8 cellular contexts compared by ENCODE assay signal in genomic region chr3:177150970-177151627, GRCh38. TPM values are rescaled to one million over a fixed set of nuclear protein-coding genes. Genes with fewer than 3 reads are reported as not detected.
A peak's percentile ranks its signal among the peaks of the same experiment; 100 is the strongest.
DNase-seq lines count a peak whose midpoint lies in the region; ATAC-seq, FAIRE-seq and TF ChIP-seq lines count a peak whose summit lies in the region.

No MANE protein-coding gene starts in this region.

- no peaks in the 10 kb centered on the region; a peak in 1 of 5 replicates for H3K36me3 ChIP-seq in HepG2 (replicated peaks in 1 of 2; ENCODE audit: control insufficient read depth in 1 of 2, insufficient read depth in 2 of 2, low read length in 2 of 2)

- H3K27ac Mint-ChIP-seq in activated CD4-positive, alpha-beta T cell treated with anti-CD3 and anti-CD28 coated beads, Interleukin-2, amount 10 ng/mL, durations not matched to agents 24 days and 14 days: peak overlapping the region; percentile 66
- H3K27ac Mint-ChIP-seq in activated B cell treated with CpG ODN at 0.5 μM for 24 hours: peak overlapping the region; percentile 74

- H2AFZ ChIP-seq in HepG2 (ENCODE audit: low read length): no peak overlapping the region

- peaks cover 50% of the 10 kb centered on the region for H4K20me1 ChIP-seq in HepG2 (ENCODE audit: insufficient read depth, low read length)

- H3K36me3 Mint-ChIP-seq in activated CD4-positive, alpha-beta T cell treated with anti-CD3 and anti-CD28 coated beads, Interleukin-2, amount 10 ng/mL, durations not matched to agents 24 days and 14 days (ENCODE audit: low read depth): peaks cover 16% of the 10 kb centered on the region
- peaks cover 21% of the 10 kb centered on the region for H3K36me3 Mint-ChIP-seq in activated B cell treated with CpG ODN at 0.5 μM for 24 hours (ENCODE audit: low read depth)

- 84% methylated on average over 7 of the region's 7 CpGs for WGBS in HepG2 (ENCODE audit: low lambda C conversion rate)

- TF ChIP-seq CTCF in activated B cell treated with CpG ODN at 0.5 μM for 24 hours (IDR thresholded peaks at IDR 0.05): no peak
- no peak for TF ChIP-seq CTCF in HepG2 (CRISPR knock-in tag; IDR thresholded peaks at IDR 0.05)

- no TSS peak for BruUV-seq in HepG2 (replicated peaks; lab: Mats Ljungman, UMichigan)

- no peak overlapping the region for H3K9ac ChIP-seq in HepG2 (ENCODE audit: insufficient read depth, low read depth, low read length)

- no peak overlapping the region for H3K4me3 ChIP-seq in Jurkat, Clone E6-1 (ENCODE audit: low read length)
- H3K4me3 ChIP-seq in HepG2 (replicated peaks in 1 of 3; ENCODE audit: insufficient read depth in 1 of 3, low read depth in 2 of 3, low read length in 3 of 3): no peak overlapping the region

- POLR2A ChIA-PET in activated B cell treated with CpG ODN at 0.5 μM for 24 hours (lab: Charles Lee): no interaction called here
- POLR2A ChIA-PET in HepG2 (lab: Yijun Ruan, JAX): interaction anchor here (1.2 kb wide), 1 partner anchor 46 kb away, joined by 3 read pairs; the partner anchor contains the start of gene TBL1XR1

- H3K27me3 Mint-ChIP-seq in activated CD4-positive, alpha-beta T cell treated with anti-CD3 and anti-CD28 coated beads, Interleukin-2, amount 10 ng/mL, durations not matched to agents 24 days and 14 days: no peaks in the 10 kb centered on the region
- H3K27me3 Mint-ChIP-seq in activated B cell treated with CpG ODN at 0.5 μM for 24 hours: no peaks in the 10 kb centered on the region

- no peak for TF ChIP-seq RAD21 in HepG2 (CRISPR knock-in tag; IDR thresholded peaks at IDR 0.05)

- FAIRE-seq in HepG2 (lab: Jason Lieb, UNC): no peak

- H3K27ac ChIP-seq in HepG2 (ENCODE audit: extremely low read length, insufficient read depth, low read length): peak overlapping the region; percentile 57

- peak overlapping the region; percentile 60 for H3K4me2 ChIP-seq in HepG2 (ENCODE audit: low read depth, low read length)

- in situ Hi-C loops in HepG2 (cut with HindIII; ENCODE audit: extremely low pct_ligation_motif_present, low pct_unique_long_range_greater_than_20kb): no loop called here

- CTCF ChIA-PET in activated B cell treated with CpG ODN at 0.5 μM for 24 hours (lab: Charles Lee): interaction anchor here (0.6 kb wide), 1 partner anchor 118 kb away, joined by 3 read pairs; no protein-coding TSS in a partner anchor
- CTCF ChIA-PET in HepG2 (lab: Yijun Ruan, JAX; ENCODE audit: low intra/inter-chr PET ratio, low total read pairs): no interaction called here

- H3K4me1 Mint-ChIP-seq in activated CD4-positive, alpha-beta T cell treated with anti-CD3 and anti-CD28 coated beads, Interleukin-2, amount 10 ng/mL, durations not matched to agents 24 days and 14 days: peaks cover 41% of the 10 kb centered on the region
- peaks cover 77% of the 10 kb centered on the region for H3K4me1 Mint-ChIP-seq in activated B cell treated with CpG ODN at 0.5 μM for 24 hours

- peak; percentile 53 for ATAC-seq in GM21723 (IDR thresholded peaks at IDR 0.05; ENCODE audit: unreplicated experiment)
- peak; percentile 30 for ATAC-seq in activated B cell treated with CpG ODN at 0.5 μM for 24 hours (ENCODE audit: low read depth)
- peak; percentile 40 for ATAC-seq in HepG2

- TF ChIP-seq POLR2A in HepG2 (IDR thresholded peaks at IDR 0.05; ENCODE audit: insufficient read depth in 1 of 2, low read depth in 2 of 2, low read length in 2 of 2): no peak

- H3K27me3 ChIP-seq in HepG2 (ENCODE audit: control insufficient read depth in 1 of 2, insufficient read depth in 2 of 2, low read length in 2 of 2): no peaks in the 10 kb centered on the region

- no peaks in the 10 kb centered on the region for H3K9me3 ChIP-seq in HepG2 (ENCODE audit: low read length)

- peaks cover 97% of the 10 kb centered on the region for H3K79me2 ChIP-seq in HepG2 (ENCODE audit: insufficient read depth, low read length)

- DNase-seq in activated CD4-positive, alpha-beta T cell treated with anti-CD3 and anti-CD28 coated beads, Interleukin-2, amount 10 ng/mL, durations not matched to agents 24 days and 14 days: no peak
- no peak for DNase-seq in activated CD4-positive, alpha-beta T cell treated with anti-CD3 and anti-CD28 coated beads, Interleukin-2, amount 50 U/mL, for 1 hour
- DNase-seq in Jurkat, Clone E6-1 (ENCODE audit: low read depth, low spot score): peak; percentile 33
- DNase-seq in activated B cell treated with CpG ODN at 0.5 μM for 24 hours (no peak), HepG2 (ENCODE audit: low spot score) (peak; percentile 18), NCI-H82 treated with DMSO at 0.1 percent for 48 hours (lab: John Stamatoyannopoulos, UW; ENCODE audit: unreplicated experiment) (no peak)
- no peak for DNase-seq in stimulated activated CD4-positive, alpha-beta T cell treated with anti-CD3 and anti-CD28 coated beads, Interleukin-4, amount 100 ng/mL, for 1 hour

- no peaks in the 10 kb centered on the region for H3K9me3 Mint-ChIP-seq in activated CD4-positive, alpha-beta T cell treated with anti-CD3 and anti-CD28 coated beads, Interleukin-2, amount 10 ng/mL, durations not matched to agents 24 days and 14 days
- no peaks in the 10 kb centered on the region for H3K9me3 Mint-ChIP-seq in activated B cell treated with CpG ODN at 0.5 μM for 24 hours

- intact Hi-C loops in activated CD4-positive, alpha-beta T cell treated with anti-CD3 and anti-CD28 coated beads, Interleukin-2, amount 10 ng/mL, durations not matched to agents 24 days and 14 days (cut with micrococcal nuclease): no loop called here
- intact Hi-C loops in activated B cell treated with CpG ODN at 0.5 μM for 24 hours (cut with micrococcal nuclease): loop anchor here (2.0 kb wide), 2 partner anchors 14 to 16 kb away; no protein-coding TSS in a partner anchor
- intact Hi-C loops in HepG2 (cut with micrococcal nuclease; ENCODE audit: unreplicated experiment): loop anchor here (5.0 kb wide), 1 partner anchor 46 kb away; the partner anchor contains the start of gene TBL1XR1

- peaks cover 44% of the 10 kb centered on the region for H3K4me1 ChIP-seq in HepG2 (ENCODE audit: insufficient read depth, low read length)

- TF ChIP-seq EP300 in HepG2 (IDR thresholded peaks at IDR 0.05; ENCODE audit: low read depth in 2 of 2, low read length in 2 of 2) (no peak), HepG2 (CRISPR knock-in tag; IDR thresholded peaks at IDR 0.05; ENCODE audit: borderline replicate concordance) (no peak)

- H3K4me3 Mint-ChIP-seq in activated CD4-positive, alpha-beta T cell treated with anti-CD3 and anti-CD28 coated beads, Interleukin-2, amount 10 ng/mL, durations not matched to agents 24 days and 14 days: peak overlapping the region; percentile 45
- peak overlapping the region; percentile 11 for H3K4me3 Mint-ChIP-seq in activated B cell treated with CpG ODN at 0.5 μM for 24 hours

TF ChIP-seq in HepG2, 621 proteins besides CTCF, POLR2A, EP300 and RAD21:
- TF ChIP-seq ZNF781 (CRISPR knock-in tag; IDR thresholded peaks at IDR 0.05; ENCODE audit: borderline replicate concordance, not compliant biosample characterization) (no peak), HDAC1 (CRISPR knock-in tag; IDR thresholded peaks at IDR 0.05) (no peak)

RNA-seq across cellular contexts. Expression of gene TBL1XR1, which starts 46.2 kb away (rescaled TPM):
- 160 and 178 TPM in 2 replicates for total RNA-seq in activated CD4-positive, alpha-beta T cell treated with anti-CD3 and anti-CD28 coated beads, Interleukin-2, amount 10 ng/mL, durations not matched to agents 24 days and 14 days
- polyA plus RNA-seq in Jurkat, Clone E6-1 (2012; ENCODE audit: insufficient read depth, insufficient read length): 43.9 TPM
- 312 and 372 TPM in 2 replicates for total RNA-seq in activated B cell treated with CpG ODN at 0.5 μM for 24 hours
- total RNA-seq in HepG2 (2016; rRNA removed; fragmentation: Illumina TruSeq; extraction: Trizol): 62.5 and 108 TPM in 2 replicates
- total RNA-seq in HepG2 (2016; cell fraction: cytosol; rRNA removed; fragmentation: Illumina TruSeq; extraction: Trizol; ENCODE audit: low read depth): 10.8 TPM in 2 replicates
- 67.0 and 111 TPM in 2 replicates for total RNA-seq in HepG2 (2016; cell fraction: insoluble cytoplasmic fraction; rRNA removed; fragmentation: Illumina TruSeq; extraction: Trizol)
- 31.7 and 36.1 TPM in 2 replicates for total RNA-seq in HepG2 (2016; cell fraction: membrane; rRNA removed; fragmentation: Illumina TruSeq; extraction: Trizol)
- 58.6 and 64.8 TPM in 2 replicates for total RNA-seq in HepG2 (2016; cell fraction: nucleus; rRNA removed; fragmentation: Illumina TruSeq; extraction: Trizol)
- 49.2 and 57.7 TPM in 2 replicates for polyA plus RNA-seq in HepG2 (2011; rRNA removed)
- polyA plus RNA-seq in HepG2 (2011; cell fraction: cytosol; rRNA removed): 12.2 and 20.2 TPM in 2 replicates
- polyA plus RNA-seq in HepG2 (2011; cell fraction: nucleus; rRNA removed): 20.1 and 30.6 TPM in 2 replicates
- 21.8 and 27.0 TPM in 2 replicates for polyA plus RNA-seq in HepG2 (2012)
- 1.9 and 2.1 TPM in 2 replicates for polyA plus RNA-seq in HepG2 (2016; cell fraction: cytosol; fragmentation: Illumina TruSeq; extraction: Trizol; ENCODE audit: low read depth)
- 38.3 and 42.9 TPM in 2 replicates for polyA plus RNA-seq in HepG2 (2016; cell fraction: insoluble cytoplasmic fraction; fragmentation: Illumina TruSeq; extraction: Trizol; ENCODE audit: low read depth)
- 6.4 and 9.9 TPM in 2 replicates for polyA plus RNA-seq in HepG2 (2016; cell fraction: membrane; fragmentation: Illumina TruSeq; extraction: Trizol; ENCODE audit: low read depth)
- polyA plus RNA-seq in HepG2 (2016; cell fraction: nucleus; fragmentation: Illumina TruSeq; extraction: Trizol; ENCODE audit: insufficient read depth, low read depth): 53.4 and 55.7 TPM in 2 replicates
- polyA minus RNA-seq in HepG2 (2011; rRNA and poly(A)+ RNA removed; ENCODE audit: low replicate concordance): 126 and 330 TPM in 2 replicates
- polyA minus RNA-seq in HepG2 (2011; cell fraction: cytosol; rRNA and poly(A)+ RNA removed): 128 and 166 TPM in 2 replicates
- 187 and 199 TPM in 2 replicates for polyA minus RNA-seq in HepG2 (2011; cell fraction: nucleus; rRNA and poly(A)+ RNA removed)

Comparison
In these comparisons a context has a peak if more than half of its experiments do, and no peak if none do; other contexts are left out.
1. DNase-seq: peak in Jurkat, Clone E6-1 (single experiment) and HepG2 (single experiment); none in activated CD4-positive, alpha-beta T cell treated with anti-CD3 and anti-CD28 coated beads, Interleukin-2, amount 10 ng/mL, durations not matched to agents 24 days and 14 days (single experiment), activated CD4-positive, alpha-beta T cell treated with anti-CD3 and anti-CD28 coated beads, Interleukin-2, amount 50 U/mL, for 1 hour (single experiment), activated B cell treated with CpG ODN at 0.5 μM for 24 hours (single experiment), NCI-H82 treated with DMSO at 0.1 percent for 48 hours (single experiment) and stimulated activated CD4-positive, alpha-beta T cell treated with anti-CD3 and anti-CD28 coated beads, Interleukin-4, amount 100 ng/mL, for 1 hour (single experiment).
2. Peak in every context shown above with its lines, with median percentiles within 50 percentile points of each other: ATAC-seq.